23 cellular contexts compared by ENCODE assay signal in the genomic region with DNA sequence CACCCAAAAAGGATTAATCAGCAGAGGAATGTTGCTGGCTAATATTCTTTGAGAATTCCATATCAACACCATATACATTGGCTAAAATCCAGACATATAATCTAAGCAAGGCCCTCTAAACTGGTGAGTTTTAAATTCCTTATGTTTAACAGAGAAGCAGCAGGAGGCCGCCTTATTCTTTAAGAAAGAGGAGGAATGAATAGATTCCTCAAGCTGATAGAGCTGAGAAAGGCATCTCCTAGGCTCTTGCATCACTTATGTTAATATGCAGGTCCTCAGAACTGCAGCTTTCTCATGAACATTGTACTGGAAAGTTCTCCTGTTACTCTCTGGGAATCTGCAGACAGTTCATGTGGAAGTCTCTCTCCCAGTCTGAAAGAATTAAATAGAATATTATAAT.
"Had no signal": no experiment of that assay in that cellular context is flagged by ENCODE, and none has a peak within 500 bp of the region (broad histone marks: within the 10 kb centered on the region; RNA-seq: fewer than 3 reads in every experiment).

No MANE protein-coding gene starts in this region.

- H3K4me3 ChIP-seq: colonic mucosa, hepatocyte, lung, psoas muscle, spleen, tibial artery, upper lobe of right lung, vagina had no signal

- H3K27me3 Mint-ChIP-seq: stimulated activated memory B cell treated with anti-CD40 and anti-IgM and Interleukin-4, amounts not matched to agents 10 μg/mL and 1 μg/mL and 100 μg/mL, for 72 hours; stimulated activated naive CD8-positive, alpha-beta T cell treated with anti-CD3 and anti-CD28 coated beads, Interleukin-15, Interleukin-2, amounts not matched to agents 100 ng/mL and 50 ng/mL, for 24 hours had no signal

- H3K4me1 ChIP-seq: colonic mucosa, foreskin keratinocyte, psoas muscle, spleen, tibial artery, upper lobe of right lung, vagina had no signal

- H3K4me1 Mint-ChIP-seq: nephron had no signal

- DNase-seq: colonic mucosa; dermis blood vessel endothelial cell; erythroblast; foreskin keratinocyte; left colon; left ventricle myocardium superior; mesenchymal stem cell; naive B cell; psoas muscle; retina; spleen; stimulated activated CD4-positive, alpha-beta T cell treated with anti-CD3 and anti-CD28 coated beads, Interleukin-15, amount 100 ng/mL, for 24 hours; stimulated activated CD4-positive, alpha-beta T cell treated with anti-CD3 and anti-CD28 coated beads, Interleukin-1b, Interleukin-23, amount 100 ng/mL, for 48 hours; stimulated activated CD4-positive, alpha-beta T cell treated with anti-CD3 and anti-CD28 coated beads, Interleukin-4, amount 100 ng/mL, for 24 hours; tibial artery; upper lobe of right lung had no signal

- H3K36me3 Mint-ChIP-seq: naive B cell; stimulated activated memory B cell treated with anti-CD40 and anti-IgM and Interleukin-4, amounts not matched to agents 10 μg/mL and 1 μg/mL and 100 μg/mL, for 72 hours had no signal

- H3K79me2 ChIP-seq: hepatocyte had no signal

- H3K4me3 Mint-ChIP-seq: naive B cell; nephron; stimulated activated memory B cell treated with anti-CD40 and anti-IgM and Interleukin-4, amounts not matched to agents 10 μg/mL and 1 μg/mL and 100 μg/mL, for 72 hours; stimulated activated naive CD8-positive, alpha-beta T cell treated with anti-CD3 and anti-CD28 coated beads, Interleukin-15, Interleukin-2, amounts not matched to agents 100 ng/mL and 50 ng/mL, for 24 hours had no signal

- H2AFZ ChIP-seq: hepatocyte had no signal

- H3K9me3 Mint-ChIP-seq: naive B cell; nephron; stimulated activated memory B cell treated with anti-CD40 and anti-IgM and Interleukin-4, amounts not matched to agents 10 μg/mL and 1 μg/mL and 100 μg/mL, for 72 hours; stimulated activated naive CD8-positive, alpha-beta T cell treated with anti-CD3 and anti-CD28 coated beads, Interleukin-15, Interleukin-2, amounts not matched to agents 100 ng/mL and 50 ng/mL, for 24 hours had no signal

- H3K27ac ChIP-seq: colonic mucosa, foreskin keratinocyte, hepatocyte, psoas muscle, spleen, tibial artery, upper lobe of right lung, vagina had no signal

- H3K27me3 ChIP-seq: colonic mucosa, hepatocyte, spleen, tibial artery, upper lobe of right lung, vagina had no signal

- H3K36me3 ChIP-seq: colonic mucosa, spleen, tibial artery, upper lobe of right lung, vagina had no signal

- H3K27ac Mint-ChIP-seq: nephron; stimulated activated memory B cell treated with anti-CD40 and anti-IgM and Interleukin-4, amounts not matched to agents 10 μg/mL and 1 μg/mL and 100 μg/mL, for 72 hours; stimulated activated naive CD8-positive, alpha-beta T cell treated with anti-CD3 and anti-CD28 coated beads, Interleukin-15, Interleukin-2, amounts not matched to agents 100 ng/mL and 50 ng/mL, for 24 hours had no signal

- H3K4me2 ChIP-seq: hepatocyte had no signal

- H3K9me3 ChIP-seq: colonic mucosa, psoas muscle, spleen, tibial artery, upper lobe of right lung, vagina had no signal

- FAIRE-seq: endothelial cell of umbilical vein had no signal
